In genomic region chr10:92572362-92573090, GRCh38 we compare ENCODE assay signal across 8 cellular contexts. TPM values are rescaled to one million over a fixed set of nuclear protein-coding genes. Genes with fewer than 3 reads are reported as not detected.
DNase-seq lines count a peak whose midpoint lies in the region; ATAC-seq, FAIRE-seq and TF ChIP-seq lines count a peak whose summit lies in the region.

No MANE protein-coding gene starts in this region.

- no peak for ATAC-seq in HG03469 (IDR thresholded peaks at IDR 0.05; ENCODE audit: unreplicated experiment)
- ATAC-seq in HG02938 (IDR thresholded peaks at IDR 0.05; ENCODE audit: unreplicated experiment) = no peak

- no peak overlapping the region for H3K27ac ChIP-seq in brain microvascular endothelial cell

- no peaks in the 10 kb centered on the region for H3K36me3 ChIP-seq in brain microvascular endothelial cell (replicated peaks)
- H3K36me3 ChIP-seq in mucosa of stomach (ENCODE audit: control insufficient read depth, insufficient read depth, low read length) = no peaks in the 10 kb centered on the region

- in situ Hi-C loops in brain microvascular endothelial cell (cut with HindIII; ENCODE audit: low pct_ligation_motif_present, low sequenced_read_pairs) = no loop called here

- H3K27me3 ChIP-seq in brain microvascular endothelial cell (replicated peaks) (no peaks in the 10 kb centered on the region), mucosa of stomach (ENCODE audit: control insufficient read depth, insufficient read depth, low read length) (no peaks in the 10 kb centered on the region)

- FAIRE-seq in HTR-8/SVneo (lab: Jason Lieb, UNC) = peak; percentile 67

- TF ChIP-seq CTCF in AG09309 (IDR thresholded peaks at IDR 0.05; ENCODE audit: control insufficient read depth, insufficient read depth, low read depth, low read length, missing control alignments) (no peak), brain microvascular endothelial cell (IDR thresholded peaks at IDR 0.05; ENCODE audit: low read depth, low read length, missing control alignments) (no peak)

- H3K9me3 ChIP-seq in mucosa of stomach (ENCODE audit: control insufficient read depth, low read length) = no peaks in the 10 kb centered on the region

- H3K4me3 ChIP-seq in AG09309 (ENCODE audit: control insufficient read depth, low read depth, low read length) (peak overlapping the region; percentile 100), brain microvascular endothelial cell (ENCODE audit: low read depth, low read length) (peak overlapping the region; percentile 81), mucosa of stomach (ENCODE audit: low read length) (peak overlapping the region; percentile 78)

- peaks cover 21% of the 10 kb centered on the region for H3K4me1 ChIP-seq in mucosa of stomach (ENCODE audit: control insufficient read depth, insufficient read depth, low read length)

- DNase-seq in AG09309 (ENCODE audit: low read depth) (no peak), HTR-8/SVneo (ENCODE audit: insufficient read length, low spot score) (no peak), brain microvascular endothelial cell (no peak), NCI-H2081 treated with DMSO at 0.1 percent for 48 hours (lab: John Stamatoyannopoulos, UW) (no peak), SK-N-DZ (ENCODE audit: low spot score) (no peak)

- H3K9ac ChIP-seq in mucosa of stomach (ENCODE audit: low read length) = peak overlapping the region; percentile 88

RNA-seq across cellular contexts. Expression of gene IDE, which starts 1.4 kb away (rescaled TPM):
- 14.9 and 15.4 TPM in 2 replicates for polyA plus RNA-seq in SK-N-DZ (2014; cell fraction: cytosol; rRNA removed)
- 19.8 and 33.3 TPM in 2 replicates for polyA plus RNA-seq in SK-N-DZ (2014; cell fraction: nucleus; rRNA removed)

RNA-seq across cellular contexts. Expression of gene KIF11, which starts 20.4 kb away (rescaled TPM):
- 61.0 and 65.7 TPM in 2 replicates for polyA plus RNA-seq in SK-N-DZ (2014; cell fraction: cytosol; rRNA removed)
- 26.1 and 30.0 TPM in 2 replicates for polyA plus RNA-seq in SK-N-DZ (2014; cell fraction: nucleus; rRNA removed)
